1 cellular context compared by ENCODE assay signal in the genomic region with DNA sequence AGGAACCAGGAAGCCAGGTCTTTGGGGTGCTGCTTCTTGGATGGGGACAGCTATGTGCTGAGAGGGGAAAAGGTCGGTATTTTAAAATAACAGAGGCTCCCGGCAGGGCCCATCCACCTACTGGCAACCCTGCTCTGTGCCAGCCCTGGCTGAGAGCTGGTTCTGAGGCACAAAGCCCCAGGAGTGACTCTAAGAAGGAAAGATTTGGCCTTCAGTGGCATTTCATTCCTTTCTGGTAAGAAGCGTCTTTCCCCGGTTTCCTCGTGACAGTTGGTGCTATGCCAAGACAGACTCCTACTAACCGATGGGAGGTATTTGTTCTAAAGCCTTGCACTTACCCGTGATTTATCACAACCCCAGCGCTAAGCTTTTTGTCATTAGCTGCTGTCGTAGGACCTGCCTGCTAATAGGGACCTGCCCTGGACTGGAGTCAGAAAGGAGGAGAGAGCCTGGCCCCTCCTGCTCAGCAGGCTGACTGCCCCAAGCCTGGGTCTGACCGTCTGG.
TF ChIP-seq lines count a peak whose summit lies in the region.

No MANE protein-coding gene starts in this region.

TF ChIP-seq in WTC11, 78 proteins besides CTCF, POLR2A, EP300 and RAD21 (continued from another document):
- TF ChIP-seq, protein P1, sequence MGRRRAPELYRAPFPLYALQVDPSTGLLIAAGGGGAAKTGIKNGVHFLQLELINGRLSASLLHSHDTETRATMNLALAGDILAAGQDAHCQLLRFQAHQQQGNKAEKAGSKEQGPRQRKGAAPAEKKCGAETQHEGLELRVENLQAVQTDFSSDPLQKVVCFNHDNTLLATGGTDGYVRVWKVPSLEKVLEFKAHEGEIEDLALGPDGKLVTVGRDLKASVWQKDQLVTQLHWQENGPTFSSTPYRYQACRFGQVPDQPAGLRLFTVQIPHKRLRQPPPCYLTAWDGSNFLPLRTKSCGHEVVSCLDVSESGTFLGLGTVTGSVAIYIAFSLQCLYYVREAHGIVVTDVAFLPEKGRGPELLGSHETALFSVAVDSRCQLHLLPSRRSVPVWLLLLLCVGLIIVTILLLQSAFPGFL (CRISPR knock-in tag; IDR thresholded peaks at IDR 0.05; ENCODE audit: borderline replicate concordance) = no peak
- TF ChIP-seq, protein P2, sequence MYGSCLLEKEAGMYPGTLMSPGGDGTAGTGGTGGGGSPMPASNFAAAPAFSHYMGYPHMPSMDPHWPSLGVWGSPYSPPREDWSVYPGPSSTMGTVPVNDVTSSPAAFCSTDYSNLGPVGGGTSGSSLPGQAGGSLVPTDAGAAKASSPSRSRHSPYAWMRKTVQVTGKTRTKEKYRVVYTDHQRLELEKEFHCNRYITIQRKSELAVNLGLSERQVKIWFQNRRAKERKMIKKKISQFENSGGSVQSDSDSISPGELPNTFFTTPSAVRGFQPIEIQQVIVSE (CRISPR knock-in tag; IDR thresholded peaks at IDR 0.05; ENCODE audit: borderline replicate concordance) = no peak
- TF ChIP-seq ZNF121 (CRISPR knock-in tag; IDR thresholded peaks at IDR 0.05) (no peak), ZNF317 (CRISPR knock-in tag; IDR thresholded peaks at IDR 0.05; ENCODE audit: borderline replicate concordance, low read depth) (no peak), ESRRA (CRISPR knock-in tag; IDR thresholded peaks at IDR 0.05; ENCODE audit: borderline replicate concordance) (no peak)
- TF ChIP-seq, protein P3, sequence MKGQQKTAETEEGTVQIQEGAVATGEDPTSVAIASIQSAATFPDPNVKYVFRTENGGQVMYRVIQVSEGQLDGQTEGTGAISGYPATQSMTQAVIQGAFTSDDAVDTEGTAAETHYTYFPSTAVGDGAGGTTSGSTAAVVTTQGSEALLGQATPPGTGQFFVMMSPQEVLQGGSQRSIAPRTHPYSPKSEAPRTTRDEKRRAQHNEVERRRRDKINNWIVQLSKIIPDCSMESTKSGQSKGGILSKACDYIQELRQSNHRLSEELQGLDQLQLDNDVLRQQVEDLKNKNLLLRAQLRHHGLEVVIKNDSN (CRISPR knock-in tag; IDR thresholded peaks at IDR 0.05) = no peak
- TF ChIP-seq, protein P4, sequence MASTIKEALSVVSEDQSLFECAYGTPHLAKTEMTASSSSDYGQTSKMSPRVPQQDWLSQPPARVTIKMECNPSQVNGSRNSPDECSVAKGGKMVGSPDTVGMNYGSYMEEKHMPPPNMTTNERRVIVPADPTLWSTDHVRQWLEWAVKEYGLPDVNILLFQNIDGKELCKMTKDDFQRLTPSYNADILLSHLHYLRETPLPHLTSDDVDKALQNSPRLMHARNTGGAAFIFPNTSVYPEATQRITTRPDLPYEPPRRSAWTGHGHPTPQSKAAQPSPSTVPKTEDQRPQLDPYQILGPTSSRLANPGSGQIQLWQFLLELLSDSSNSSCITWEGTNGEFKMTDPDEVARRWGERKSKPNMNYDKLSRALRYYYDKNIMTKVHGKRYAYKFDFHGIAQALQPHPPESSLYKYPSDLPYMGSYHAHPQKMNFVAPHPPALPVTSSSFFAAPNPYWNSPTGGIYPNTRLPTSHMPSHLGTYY (CRISPR knock-in tag; IDR thresholded peaks at IDR 0.05) = no peak
- TF ChIP-seq, protein P5, sequence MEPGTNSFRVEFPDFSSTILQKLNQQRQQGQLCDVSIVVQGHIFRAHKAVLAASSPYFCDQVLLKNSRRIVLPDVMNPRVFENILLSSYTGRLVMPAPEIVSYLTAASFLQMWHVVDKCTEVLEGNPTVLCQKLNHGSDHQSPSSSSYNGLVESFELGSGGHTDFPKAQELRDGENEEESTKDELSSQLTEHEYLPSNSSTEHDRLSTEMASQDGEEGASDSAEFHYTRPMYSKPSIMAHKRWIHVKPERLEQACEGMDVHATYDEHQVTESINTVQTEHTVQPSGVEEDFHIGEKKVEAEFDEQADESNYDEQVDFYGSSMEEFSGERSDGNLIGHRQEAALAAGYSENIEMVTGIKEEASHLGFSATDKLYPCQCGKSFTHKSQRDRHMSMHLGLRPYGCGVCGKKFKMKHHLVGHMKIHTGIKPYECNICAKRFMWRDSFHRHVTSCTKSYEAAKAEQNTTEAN (CRISPR knock-in tag; IDR thresholded peaks at IDR 0.05) = no peak
